ENCODE assay signal across 1 cellular context in genomic region chr15:67857220-67857619, GRCh38.
TF ChIP-seq lines count a peak whose summit lies in the region.

No MANE protein-coding gene starts in this region.

TF ChIP-seq in HepG2, 621 proteins besides CTCF, POLR2A, EP300 and RAD21 (continued from another document):
- TF ChIP-seq NFIC (IDR thresholded peaks at IDR 0.05; ENCODE audit: low read length): no peak
- no peak for TF ChIP-seq ZC3H4 (CRISPR knock-in tag; IDR thresholded peaks at IDR 0.05; ENCODE audit: borderline replicate concordance)
- TF ChIP-seq ZNF34 (CRISPR knock-in tag; IDR thresholded peaks at IDR 0.05; ENCODE audit: borderline replicate concordance): no peak
- no peak for TF ChIP-seq ZNF143 (CRISPR knock-in tag; IDR thresholded peaks at IDR 0.05)
- no peak for TF ChIP-seq ZNF329 (CRISPR knock-in tag; IDR thresholded peaks at IDR 0.05; ENCODE audit: low read depth)
